In genomic region chr1:156805766-156806511, GRCh38 we compare ENCODE assay signal across 8 cellular contexts.
DNase-seq lines count a peak whose midpoint lies in the region; ATAC-seq and TF ChIP-seq lines count a peak whose summit lies in the region.
"Had no signal": no experiment of that assay in that cellular context is flagged by ENCODE, and none has a peak within 500 bp of the region (broad histone marks: within the 10 kb centered on the region; RNA-seq: fewer than 3 reads in every experiment).

No MANE protein-coding gene starts in this region.

- peak overlapping the region; percentile 99 for H3K4me2 ChIP-seq in OCI-LY3 (ENCODE audit: low read length)

- H3K27ac ChIP-seq in OCI-LY3 (ENCODE audit: low read length), result peak overlapping the region; percentile 88
- H3K27ac ChIP-seq: Peyer's patch had no signal

- H2AFZ ChIP-seq in OCI-LY3 (ENCODE audit: low read depth, low read length), result no peak overlapping the region

- ATAC-seq in HG02759 (IDR thresholded peaks at IDR 0.05; ENCODE audit: unreplicated experiment) (no peak), HG03457 (IDR thresholded peaks at IDR 0.05; ENCODE audit: unreplicated experiment) (no peak)

- no peak overlapping the region; the same call in 1 of the 2 replicates for H3K9ac ChIP-seq in OCI-LY3 (ENCODE audit: low read length)

- H3K79me2 ChIP-seq in OCI-LY3 (ENCODE audit: low read length), result peaks cover 20% of the 10 kb centered on the region

- H3K4me3 ChIP-seq in OCI-LY3 (ENCODE audit: low read length), result no peak overlapping the region
- H3K4me3 ChIP-seq: Peyer's patch had no signal

- H3K27me3 ChIP-seq in OCI-LY3 (ENCODE audit: low read depth, low read length), result no peaks in the 10 kb centered on the region
- H3K27me3 ChIP-seq: Peyer's patch had no signal

- H3K9me3 ChIP-seq in OCI-LY3 (ENCODE audit: insufficient read depth, low read length), result no peaks in the 10 kb centered on the region
- H3K9me3 ChIP-seq: Peyer's patch had no signal

- TF ChIP-seq CTCF in AG09319 (IDR thresholded peaks at IDR 0.05; ENCODE audit: low read depth, low read length), result no peak
- no peak for TF ChIP-seq CTCF in OCI-LY3 (IDR thresholded peaks at IDR 0.05; ENCODE audit: low read depth, low read length)

- DNase-seq in AG09319 (ENCODE audit: extremely low read depth, low read depth) (peak; percentile 73), hepatic stellate cell (ENCODE audit: low spot score) (peak; percentile 47), amygdala (lab: John Stamatoyannopoulos, UW) (no peak)
- DNase-seq: occipital lobe had no signal

- H3K4me1 ChIP-seq in OCI-LY3 (ENCODE audit: low read length), result peaks cover 72% of the 10 kb centered on the region

- peaks cover 17% of the 10 kb centered on the region for H3K36me3 ChIP-seq in OCI-LY3 (replicated peaks; ENCODE audit: low read depth, low read length)

- H4K20me1 ChIP-seq in OCI-LY3 (ENCODE audit: insufficient read depth, low read length), result no peaks in the 10 kb centered on the region

Comparison
In these comparisons a context has a peak if more than half of its experiments do, and no peak if none do; other contexts are left out.
1. DNase-seq: peak in AG09319 (single experiment) and hepatic stellate cell (single experiment); none in amygdala (0 of 56).